Comparison of ENCODE assay signal across 7 cellular contexts in genomic region chr19:1760786-1761527, GRCh38. TPM values are rescaled to one million over a fixed set of nuclear protein-coding genes. Genes with fewer than 3 reads are reported as not detected.
"Had no signal": no experiment of that assay in that cellular context is flagged by ENCODE, and none has a peak within 500 bp of the region (broad histone marks: within the 10 kb centered on the region; RNA-seq: fewer than 3 reads in every experiment).

No MANE protein-coding gene starts in this region.

RNA-seq across cellular contexts. Expression of gene ONECUT3, which starts 7.7 kb away (rescaled TPM):
- total RNA-seq: NCI-H460, OCI-LY7, PC-9, Right ventricle myocardium inferior, RPMI7951, SJCRH30, SK-MEL-5 had no signal
